Comparison of ENCODE assay signal across 8 cellular contexts in the genomic region with DNA sequence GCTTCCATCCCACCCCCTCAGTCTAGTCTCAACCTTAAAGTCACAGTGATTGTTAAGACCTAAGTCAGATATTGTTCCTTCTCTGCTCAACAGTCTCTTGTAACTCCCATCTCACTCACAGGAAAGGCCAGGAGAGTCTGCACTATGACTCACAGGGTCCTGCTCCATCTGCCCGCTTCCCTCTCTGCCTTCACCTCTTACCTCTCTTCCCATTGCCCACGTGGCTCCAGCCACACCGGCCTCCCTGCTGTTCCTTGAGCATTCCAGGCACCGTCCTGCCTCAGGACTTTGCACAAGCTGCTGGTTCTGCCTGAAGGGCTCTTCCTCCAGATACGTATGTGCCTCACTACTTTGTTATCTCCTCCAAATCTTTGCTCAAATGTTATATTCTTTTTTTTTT. TPM values are rescaled to one million over a fixed set of nuclear protein-coding genes. Genes with fewer than 3 reads are reported as not detected.
"Had no signal": no experiment of that assay in that cellular context is flagged by ENCODE, and none has a peak within 500 bp of the region (broad histone marks: within the 10 kb centered on the region; RNA-seq: fewer than 3 reads in every experiment).

No MANE protein-coding gene starts in this region.

RNA-seq across cellular contexts. Expression of gene GPR32, which starts 3.0 kb away (rescaled TPM):
- total RNA-seq: activated CD4-positive, alpha-beta memory T cell treated with anti-CD3 and anti-CD28 coated beads for 36 hours; activated CD4-positive, alpha-beta T cell treated with anti-CD3 and anti-CD28 coated beads, Interleukin-2, amount 10 ng/mL, durations not matched to agents 7 days and 5 days; activated naive CD4-positive, alpha-beta T cell treated with anti-CD3 and anti-CD28 coated beads, Interleukin-2, amount 50 U/mL, for 72 hours; activated T-cell treated with anti-CD3 and anti-CD28 coated beads, Interleukin-2, amount 50 U/mL, for 4 hours; ascending aorta; OCI-LY7; SJSA1; T-cell had no signal

RNA-seq across cellular contexts. Expression of gene ACP4, which starts 23.0 kb away (rescaled TPM):
- total RNA-seq: activated CD4-positive, alpha-beta memory T cell treated with anti-CD3 and anti-CD28 coated beads for 36 hours; activated CD4-positive, alpha-beta T cell treated with anti-CD3 and anti-CD28 coated beads, Interleukin-2, amount 10 ng/mL, durations not matched to agents 7 days and 5 days; activated naive CD4-positive, alpha-beta T cell treated with anti-CD3 and anti-CD28 coated beads, Interleukin-2, amount 50 U/mL, for 72 hours; activated T-cell treated with anti-CD3 and anti-CD28 coated beads, Interleukin-2, amount 50 U/mL, for 4 hours; ascending aorta; OCI-LY7; SJSA1; T-cell had no signal

RNA-seq across cellular contexts. Expression of gene CLEC11A, which starts 44.1 kb away (rescaled TPM):
- total RNA-seq: ascending aorta had no signal

RNA-seq across cellular contexts. Expression of gene SHANK1, which starts 47.7 kb away (rescaled TPM):
- total RNA-seq: activated CD4-positive, alpha-beta memory T cell treated with anti-CD3 and anti-CD28 coated beads for 36 hours; activated CD4-positive, alpha-beta T cell treated with anti-CD3 and anti-CD28 coated beads, Interleukin-2, amount 10 ng/mL, durations not matched to agents 7 days and 5 days; SJSA1 had no signal

RNA-seq across cellular contexts. Expression of gene KLK1, which starts 56.3 kb away (rescaled TPM):
- total RNA-seq: ascending aorta, SJSA1 had no signal
